21 cellular contexts compared by ENCODE assay signal in genomic region chr12:46811185-46811584, GRCh38. TPM values are rescaled to one million over a fixed set of nuclear protein-coding genes. Genes with fewer than 3 reads are reported as not detected.
A peak's percentile ranks its signal among the peaks of the same experiment; 100 is the strongest.
DNase-seq lines count a peak whose midpoint lies in the region; ATAC-seq and TF ChIP-seq lines count a peak whose summit lies in the region.
"Had no signal": no experiment of that assay in that cellular context is flagged by ENCODE, and none has a peak within 500 bp of the region (broad histone marks: within the 10 kb centered on the region; RNA-seq: fewer than 3 reads in every experiment).

No MANE protein-coding gene starts in this region.

- H3K36me3 ChIP-seq in DND-41 (ENCODE audit: insufficient read depth, low read length): no peaks in the 10 kb centered on the region
- H3K36me3 ChIP-seq: BLaER1 treated with 17β-estradiol and CSF1 and Interleukin-3, amounts not matched to agents 10 nM and 100 nM had no signal

- H3K36me3 Mint-ChIP-seq in activated CD4-positive, alpha-beta T cell treated with anti-CD3 and anti-CD28 coated beads for 36 hours (ENCODE audit: low read depth): no peaks in the 10 kb centered on the region
- H3K36me3 Mint-ChIP-seq in stimulated activated memory B cell treated with anti-CD40 and anti-IgM and Interleukin-4, amounts not matched to agents 10 μg/mL and 1 μg/mL and 100 μg/mL, for 72 hours: no peaks in the 10 kb centered on the region

- H3K27ac Mint-ChIP-seq in activated CD4-positive, alpha-beta T cell treated with anti-CD3 and anti-CD28 coated beads for 36 hours: no peak overlapping the region
- H3K27ac Mint-ChIP-seq in stimulated activated memory B cell treated with anti-CD40 and anti-IgM and Interleukin-4, amounts not matched to agents 10 μg/mL and 1 μg/mL and 100 μg/mL, for 72 hours: no peak overlapping the region

- TF ChIP-seq CTCF in DND-41 (IDR thresholded peaks at IDR 0.05; ENCODE audit: borderline replicate concordance, extremely low read depth, low read length, poor library complexity, severe bottlenecking): no peak

- no peaks in the 10 kb centered on the region for H3K9me3 Mint-ChIP-seq in activated CD4-positive, alpha-beta T cell treated with anti-CD3 and anti-CD28 coated beads for 36 hours (ENCODE audit: low read depth)
- no peaks in the 10 kb centered on the region for H3K9me3 Mint-ChIP-seq in stimulated activated memory B cell treated with anti-CD40 and anti-IgM and Interleukin-4, amounts not matched to agents 10 μg/mL and 1 μg/mL and 100 μg/mL, for 72 hours

- POLR2A ChIA-PET in activated CD4-positive, alpha-beta T cell treated with anti-CD3 and anti-CD28 coated beads for 36 hours (lab: Charles Lee): interaction anchor here (0.6 kb wide), 1 partner anchor 328 kb away, joined by 3 read pairs; no protein-coding TSS in a partner anchor

- no peak overlapping the region for H3K4me2 ChIP-seq in DND-41 (ENCODE audit: insufficient read depth, low read length)

- H3K27me3 ChIP-seq in DND-41 (ENCODE audit: insufficient read depth, low read length, poor library complexity): no peaks in the 10 kb centered on the region
- H3K27me3 ChIP-seq: BLaER1 treated with 17β-estradiol and CSF1 and Interleukin-3, amounts not matched to agents 10 nM and 100 nM had no signal

- no peak overlapping the region for H3K4me3 ChIP-seq in DND-41 (ENCODE audit: low read depth in 1 of 2, low read length in 2 of 2)
- H3K4me3 ChIP-seq: BLaER1 treated with 17β-estradiol and CSF1 and Interleukin-3, amounts not matched to agents 10 nM and 100 nM; SK-N-MC had no signal

- DNase-seq in activated CD4-positive, alpha-beta T cell treated with anti-CD3 and anti-CD28 coated beads for 36 hours: peak; percentile 4
- DNase-seq in activated CD4-positive, alpha-beta T cell treated with anti-CD3 and anti-CD28 coated beads, Interleukin-2, amount 50 U/mL, for 4 hours: no peak
- peak; percentile 42 for DNase-seq in DND-41
- peak; percentile 18 for DNase-seq in central memory CD4-positive, alpha-beta T cell
- DNase-seq in pons (ENCODE audit: low spot score): peak; percentile 9
- DNase-seq in SHP77 treated with DMSO at 0.1 percent for 48 hours (lab: John Stamatoyannopoulos, UW): no peak
- no peak for DNase-seq in GM03348 (ENCODE audit: low spot score)
- DNase-seq: COR-L47, DMS79, KBM-7, NCI-H1436 treated with DMSO at 0.1 percent for 48 hours, NCI-H2029 treated with DMSO at 0.1 percent for 48 hours, NCI-H2171 treated with DMSO at 0.1 percent for 48 hours, NCI-H446 treated with DMSO at 0.1 percent for 48 hours had no signal

- peaks cover 5% of the 10 kb centered on the region for H3K4me1 Mint-ChIP-seq in activated CD4-positive, alpha-beta T cell treated with anti-CD3 and anti-CD28 coated beads for 36 hours
- no peaks in the 10 kb centered on the region for H3K4me1 Mint-ChIP-seq in stimulated activated memory B cell treated with anti-CD40 and anti-IgM and Interleukin-4, amounts not matched to agents 10 μg/mL and 1 μg/mL and 100 μg/mL, for 72 hours

- H4K20me1 ChIP-seq in DND-41 (ENCODE audit: insufficient read depth, low read length): no peaks in the 10 kb centered on the region
- H4K20me1 ChIP-seq: BLaER1 treated with 17β-estradiol and CSF1 and Interleukin-3, amounts not matched to agents 10 nM and 100 nM had no signal

- CTCF ChIA-PET in activated CD4-positive, alpha-beta T cell treated with anti-CD3 and anti-CD28 coated beads for 36 hours (lab: Charles Lee): interaction anchor here (1.0 kb wide), 1 partner anchor 9 kb away, joined by 3 read pairs; no protein-coding TSS in a partner anchor

- ATAC-seq in activated CD4-positive, alpha-beta T cell treated with anti-CD3 and anti-CD28 coated beads for 36 hours: no peak
- ATAC-seq in DND-41 (ENCODE audit: insufficient read depth, low read depth): peak; percentile 81
- ATAC-seq in stimulated activated memory B cell treated with anti-CD40 and anti-IgM and Interleukin-4, amounts not matched to agents 10 μg/mL and 1 μg/mL and 100 μg/mL, for 72 hours: no peak
- ATAC-seq: HCT116, Panc1, Right ventricle myocardium inferior had no signal

- peaks cover 5% of the 10 kb centered on the region for H3K27me3 Mint-ChIP-seq in activated CD4-positive, alpha-beta T cell treated with anti-CD3 and anti-CD28 coated beads for 36 hours
- no peaks in the 10 kb centered on the region for H3K27me3 Mint-ChIP-seq in stimulated activated memory B cell treated with anti-CD40 and anti-IgM and Interleukin-4, amounts not matched to agents 10 μg/mL and 1 μg/mL and 100 μg/mL, for 72 hours

- no peaks in the 10 kb centered on the region for H3K79me2 ChIP-seq in DND-41 (ENCODE audit: insufficient read depth, low read length)

- H3K4me3 Mint-ChIP-seq in activated CD4-positive, alpha-beta T cell treated with anti-CD3 and anti-CD28 coated beads for 36 hours: no peak overlapping the region
- H3K4me3 Mint-ChIP-seq in stimulated activated memory B cell treated with anti-CD40 and anti-IgM and Interleukin-4, amounts not matched to agents 10 μg/mL and 1 μg/mL and 100 μg/mL, for 72 hours: no peak overlapping the region

- no peak overlapping the region for H3K9ac ChIP-seq in DND-41 (ENCODE audit: low read depth, low read length)
- H3K9ac ChIP-seq: BLaER1 treated with 17β-estradiol and CSF1 and Interleukin-3, amounts not matched to agents 10 nM and 100 nM had no signal

- intact Hi-C loops in activated CD4-positive, alpha-beta T cell treated with anti-CD3 and anti-CD28 coated beads for 36 hours (cut with DNase I, micrococcal nuclease): no loop called here

- H3K27ac ChIP-seq in DND-41 (ENCODE audit: low read length): no peak overlapping the region
- H3K27ac ChIP-seq: BLaER1 treated with 17β-estradiol and CSF1 and Interleukin-3, amounts not matched to agents 10 nM and 100 nM; HL-60; SK-N-MC had no signal

- no peaks in the 10 kb centered on the region for H3K9me3 ChIP-seq in DND-41 (ENCODE audit: insufficient read depth, low read length, severe bottlenecking)
- H3K9me3 ChIP-seq: BLaER1 treated with 17β-estradiol and CSF1 and Interleukin-3, amounts not matched to agents 10 nM and 100 nM had no signal

- no peak overlapping the region for H2AFZ ChIP-seq in DND-41 (ENCODE audit: low read depth, low read length)

- peaks cover 3% of the 10 kb centered on the region; the same call in 1 of the 2 replicates for H3K4me1 ChIP-seq in DND-41 (ENCODE audit: insufficient read depth, low read length)

RNA-seq across cellular contexts. Expression of gene SLC38A4, which starts 14.6 kb away (rescaled TPM):
- not detected for total RNA-seq in activated CD4-positive, alpha-beta T cell treated with anti-CD3 and anti-CD28 coated beads for 36 hours

Comparison
In these comparisons a context has a peak if more than half of its experiments do, and no peak if none do; other contexts are left out.
1. DNase-seq: peak in activated CD4-positive, alpha-beta T cell treated with anti-CD3 and anti-CD28 coated beads for 36 hours (single experiment), DND-41 (single experiment), central memory CD4-positive, alpha-beta T cell (single experiment) and pons (single experiment); none in activated CD4-positive, alpha-beta T cell treated with anti-CD3 and anti-CD28 coated beads, Interleukin-2, amount 50 U/mL, for 4 hours (0 of 2), SHP77 treated with DMSO at 0.1 percent for 48 hours (single experiment) and GM03348 (single experiment).